Comparison of ENCODE assay signal across 18 cellular contexts in the genomic region with DNA sequence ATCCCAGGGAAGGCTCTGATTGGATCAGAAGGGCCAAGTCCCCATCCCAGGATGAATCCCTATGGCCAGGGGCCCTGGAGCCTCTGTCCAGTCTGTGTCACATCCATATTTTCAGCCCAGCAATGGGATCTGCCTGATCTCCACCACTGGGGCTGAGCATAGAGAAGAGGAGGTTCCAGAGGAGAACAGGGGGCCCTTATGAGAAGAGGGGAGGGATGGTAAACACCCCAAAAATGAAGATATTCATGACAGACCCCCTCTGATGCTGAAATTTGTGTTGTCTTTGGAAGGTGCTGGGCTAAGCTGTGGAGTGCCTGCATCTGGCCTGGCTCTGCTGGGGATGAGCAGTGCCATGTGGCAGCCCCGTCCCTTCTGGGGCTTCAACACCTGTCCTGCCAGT. TPM values are rescaled to one million over a fixed set of nuclear protein-coding genes. Genes with fewer than 3 reads are reported as not detected.
A peak's percentile ranks its signal among the peaks of the same experiment; 100 is the strongest.
DNase-seq lines count a peak whose midpoint lies in the region; ATAC-seq and TF ChIP-seq lines count a peak whose summit lies in the region.
"Had no signal": no experiment of that assay in that cellular context is flagged by ENCODE, and none has a peak within 500 bp of the region (broad histone marks: within the 10 kb centered on the region; RNA-seq: fewer than 3 reads in every experiment).

No MANE protein-coding gene starts in this region.

- intact Hi-C loops in thyroid gland (cut with DNase I): no loop called here

- no peak overlapping the region for H3K9ac ChIP-seq in neural progenitor cell

- no peak overlapping the region for H2AFZ ChIP-seq in neural progenitor cell (replicated peaks)

- WGBS in thyroid gland, 2 donors: 100% methylated on average over 1 of the region's 1 CpG

- H3K9me3 Mint-ChIP-seq in WTC11 (no peaks in the 10 kb centered on the region), endothelial cell (ENCODE audit: unreplicated experiment) (no peaks in the 10 kb centered on the region), neural progenitor cell (no peaks in the 10 kb centered on the region)
- H3K9me3 Mint-ChIP-seq: naive thymus-derived CD4-positive, alpha-beta T cell had no signal

- H3K4me2 ChIP-seq in neural progenitor cell: no peak overlapping the region

- H3K27me3 ChIP-seq in neural progenitor cell: no peaks in the 10 kb centered on the region
- no peaks in the 10 kb centered on the region for H3K27me3 ChIP-seq in thyroid gland

- no peaks in the 10 kb centered on the region for H3K36me3 Mint-ChIP-seq in WTC11
- peaks cover 9% of the 10 kb centered on the region for H3K36me3 Mint-ChIP-seq in endothelial cell (ENCODE audit: low read depth, unreplicated experiment)
- H3K36me3 Mint-ChIP-seq in neural progenitor cell: peaks cover 5% of the 10 kb centered on the region

- no peak for TF ChIP-seq POLR2A in thyroid gland (IDR thresholded peaks at IDR 0.05)

- H3F3A ChIP-seq in neural progenitor cell (ENCODE audit: low read depth): no peaks in the 10 kb centered on the region

- peaks cover 74% of the 10 kb centered on the region for H4K20me1 ChIP-seq in neural progenitor cell (ENCODE audit: low read depth)

- H3K4me3 ChIP-seq in neural progenitor cell (no peak overlapping the region), thyroid gland (replicated peaks in 1 of 3) (no peak overlapping the region)

- H3K27me3 Mint-ChIP-seq in WTC11 (ENCODE audit: low read depth) (peaks cover 3% of the 10 kb centered on the region; the same call in 1 of the 2 replicates), endothelial cell (ENCODE audit: unreplicated experiment) (peaks cover 8% of the 10 kb centered on the region), neural progenitor cell (ENCODE audit: insufficient read depth, low read depth) (peaks cover 12% of the 10 kb centered on the region)
- H3K27me3 Mint-ChIP-seq: naive thymus-derived CD4-positive, alpha-beta T cell had no signal

- CTCF ChIA-PET in WTC11 (lab: Charles Lee): interaction anchor here (1.0 to 1.8 kb wide), 2 partner anchors 11 to 57 kb away, joined by 3 to 6 read pairs; no protein-coding TSS in a partner anchor

- TF ChIP-seq CTCF in WTC11 (IDR thresholded peaks at IDR 0.05) (no peak), endothelial cell (IDR thresholded peaks at IDR 0.05; ENCODE audit: unreplicated experiment) (no peak), neural progenitor cell (IDR thresholded peaks at IDR 0.05) (no peak), thyroid gland (IDR thresholded peaks at IDR 0.05) (no peak)

- ATAC-seq in WTC11 (no peak), GM18907 (IDR thresholded peaks at IDR 0.05; ENCODE audit: unreplicated experiment) (no peak)
- ATAC-seq: left colon; naive thymus-derived CD4-positive, alpha-beta T cell had no signal

- H3K9me3 ChIP-seq in neural progenitor cell (ENCODE audit: low read depth): no peaks in the 10 kb centered on the region
- H3K9me3 ChIP-seq in thyroid gland: no peaks in the 10 kb centered on the region

- peaks cover 34% of the 10 kb centered on the region for H3K4me1 Mint-ChIP-seq in WTC11
- no peaks in the 10 kb centered on the region for H3K4me1 Mint-ChIP-seq in endothelial cell (ENCODE audit: unreplicated experiment)
- peaks cover 61% of the 10 kb centered on the region for H3K4me1 Mint-ChIP-seq in neural progenitor cell

- H3K27ac Mint-ChIP-seq in WTC11: peak overlapping the region; percentile 50
- no peak overlapping the region for H3K27ac Mint-ChIP-seq in endothelial cell (ENCODE audit: unreplicated experiment)
- peak overlapping the region; percentile 33 for H3K27ac Mint-ChIP-seq in neural progenitor cell

- H3K36me3 ChIP-seq in neural progenitor cell: no peaks in the 10 kb centered on the region
- no peaks in the 10 kb centered on the region for H3K36me3 ChIP-seq in thyroid gland

- H3K4me1 ChIP-seq in neural progenitor cell (peaks cover 9% of the 10 kb centered on the region), thyroid gland (peaks cover 51 to 67% of the 10 kb centered on the region in 2 donors)

- H3K4me3 Mint-ChIP-seq in WTC11: no peak overlapping the region
- peak overlapping the region; percentile 49 for H3K4me3 Mint-ChIP-seq in endothelial cell (ENCODE audit: unreplicated experiment)
- H3K4me3 Mint-ChIP-seq in neural progenitor cell: peak overlapping the region; percentile 50
- H3K4me3 Mint-ChIP-seq: naive thymus-derived CD4-positive, alpha-beta T cell had no signal

- POLR2A ChIA-PET in WTC11 (lab: Charles Lee): no interaction called here

- H3K27ac ChIP-seq in neural progenitor cell (no peak overlapping the region), thyroid gland (peak overlapping the region; percentile 95 to 96 (median 96))

- DNase-seq in WTC11 (ENCODE audit: low spot score) (no peak), endothelial cell (ENCODE audit: low spot score) (no peak), neural progenitor cell (ENCODE audit: low spot score) (no peak), thyroid gland (no peak), MV-4-11 (lab: John Stamatoyannopoulos, UW) (no peak), SKM-1 (lab: John Stamatoyannopoulos, UW; ENCODE audit: unreplicated experiment) (no peak)
- no peak for DNase-seq in activated naive CD4-positive, alpha-beta T cell (lab: John Stamatoyannopoulos, UW)
- DNase-seq: activated naive CD4-positive, alpha-beta T cell treated with Interleukin-2 at 50 U/mL for 16 hours; caudate nucleus; DMS79; GOT3; naive thymus-derived CD4-positive, alpha-beta T cell; NCI-H2107; NCI-H774; stimulated activated CD4-positive, alpha-beta T cell treated with anti-CD3 and anti-CD28 coated beads, Interleukin-4, amount 100 ng/mL, for 1 hour had no signal

- H3K79me2 ChIP-seq in neural progenitor cell (ENCODE audit: low read depth): no peaks in the 10 kb centered on the region

TF ChIP-seq in WTC11, 78 proteins besides CTCF, POLR2A, EP300 and RAD21 (continues in another document):
- TF ChIP-seq HMGA2 (CRISPR knock-in tag; IDR thresholded peaks at IDR 0.05) (no peak), CREM (CRISPR knock-in tag; IDR thresholded peaks at IDR 0.05) (no peak), MYBL2 (CRISPR knock-in tag; IDR thresholded peaks at IDR 0.05) (no peak), NFATC4 (CRISPR knock-in tag; IDR thresholded peaks at IDR 0.05) (no peak), ZNF396 (CRISPR knock-in tag; IDR thresholded peaks at IDR 0.05; ENCODE audit: borderline replicate concordance) (no peak), ZNF263 (CRISPR knock-in tag; IDR thresholded peaks at IDR 0.05; ENCODE audit: low read depth) (no peak), JUN (CRISPR knock-in tag; IDR thresholded peaks at IDR 0.05) (no peak)
- TF ChIP-seq, protein P1, sequence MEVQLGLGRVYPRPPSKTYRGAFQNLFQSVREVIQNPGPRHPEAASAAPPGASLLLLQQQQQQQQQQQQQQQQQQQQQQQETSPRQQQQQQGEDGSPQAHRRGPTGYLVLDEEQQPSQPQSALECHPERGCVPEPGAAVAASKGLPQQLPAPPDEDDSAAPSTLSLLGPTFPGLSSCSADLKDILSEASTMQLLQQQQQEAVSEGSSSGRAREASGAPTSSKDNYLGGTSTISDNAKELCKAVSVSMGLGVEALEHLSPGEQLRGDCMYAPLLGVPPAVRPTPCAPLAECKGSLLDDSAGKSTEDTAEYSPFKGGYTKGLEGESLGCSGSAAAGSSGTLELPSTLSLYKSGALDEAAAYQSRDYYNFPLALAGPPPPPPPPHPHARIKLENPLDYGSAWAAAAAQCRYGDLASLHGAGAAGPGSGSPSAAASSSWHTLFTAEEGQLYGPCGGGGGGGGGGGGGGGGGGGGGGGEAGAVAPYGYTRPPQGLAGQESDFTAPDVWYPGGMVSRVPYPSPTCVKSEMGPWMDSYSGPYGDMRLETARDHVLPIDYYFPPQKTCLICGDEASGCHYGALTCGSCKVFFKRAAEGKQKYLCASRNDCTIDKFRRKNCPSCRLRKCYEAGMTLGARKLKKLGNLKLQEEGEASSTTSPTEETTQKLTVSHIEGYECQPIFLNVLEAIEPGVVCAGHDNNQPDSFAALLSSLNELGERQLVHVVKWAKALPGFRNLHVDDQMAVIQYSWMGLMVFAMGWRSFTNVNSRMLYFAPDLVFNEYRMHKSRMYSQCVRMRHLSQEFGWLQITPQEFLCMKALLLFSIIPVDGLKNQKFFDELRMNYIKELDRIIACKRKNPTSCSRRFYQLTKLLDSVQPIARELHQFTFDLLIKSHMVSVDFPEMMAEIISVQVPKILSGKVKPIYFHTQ (CRISPR knock-in tag; IDR thresholded peaks at IDR 0.05): no peak
- TF ChIP-seq, protein P2, sequence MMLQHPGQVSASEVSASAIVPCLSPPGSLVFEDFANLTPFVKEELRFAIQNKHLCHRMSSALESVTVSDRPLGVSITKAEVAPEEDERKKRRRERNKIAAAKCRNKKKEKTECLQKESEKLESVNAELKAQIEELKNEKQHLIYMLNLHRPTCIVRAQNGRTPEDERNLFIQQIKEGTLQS (CRISPR knock-in tag; conservative IDR thresholded peaks at IDR 0.05): no peak
- TF ChIP-seq, protein P3, sequence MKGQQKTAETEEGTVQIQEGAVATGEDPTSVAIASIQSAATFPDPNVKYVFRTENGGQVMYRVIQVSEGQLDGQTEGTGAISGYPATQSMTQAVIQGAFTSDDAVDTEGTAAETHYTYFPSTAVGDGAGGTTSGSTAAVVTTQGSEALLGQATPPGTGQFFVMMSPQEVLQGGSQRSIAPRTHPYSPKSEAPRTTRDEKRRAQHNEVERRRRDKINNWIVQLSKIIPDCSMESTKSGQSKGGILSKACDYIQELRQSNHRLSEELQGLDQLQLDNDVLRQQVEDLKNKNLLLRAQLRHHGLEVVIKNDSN (CRISPR knock-in tag; IDR thresholded peaks at IDR 0.05): no peak

RNA-seq across cellular contexts. Expression of a gene that starts 14.5 kb away (rescaled TPM):
- 13.1 to 14.2 TPM (median 14.2 TPM) in 3 replicates for total RNA-seq in WTC11 (2021)
- total RNA-seq in endothelial cell (ENCODE audit: unreplicated experiment): 5.1 TPM
- 5.8 and 7.1 TPM in 2 replicates for total RNA-seq in neural progenitor cell (ENCODE audit: low replicate concordance)
- total RNA-seq in thyroid gland: 10 to 100 TPM; 13.4 to 20.2 (median 15.9) TPM

RNA-seq across cellular contexts. Expression of a gene that starts 32.2 kb away (rescaled TPM):
- total RNA-seq in WTC11 (2021) (12.3 to 17.0 TPM (median 16.3 TPM) in 3 replicates), endothelial cell (ENCODE audit: unreplicated experiment) (17.5 TPM), neural progenitor cell (ENCODE audit: low replicate concordance) (2.4 and 5.7 TPM in 2 replicates), thyroid gland (10 to 100 TPM; 12.3 to 15.9 (median 13.1) TPM)

RNA-seq across cellular contexts. Expression of a gene that starts 38.6 kb away (rescaled TPM):
- total RNA-seq in WTC11 (2021) (14.8 to 30.0 TPM (median 27.3 TPM) in 3 replicates), endothelial cell (ENCODE audit: unreplicated experiment) (0.15 TPM), neural progenitor cell (ENCODE audit: low replicate concordance) (0.11 and 1.4 TPM in 2 replicates), thyroid gland (1 to 10 TPM; 1.3 to 3.1 (median 2.3) TPM)

RNA-seq across cellular contexts. Expression of a gene that starts 44.7 kb away (rescaled TPM):
- total RNA-seq in WTC11 (2021): 36.4 to 55.8 TPM (median 51.4 TPM) in 3 replicates
- 0.74 TPM for total RNA-seq in endothelial cell (ENCODE audit: unreplicated experiment)
- total RNA-seq in neural progenitor cell (ENCODE audit: low replicate concordance): 0.84 TPM in 1 of 2 replicates, not detected in the other
- total RNA-seq in thyroid gland: 100 to 1,000 TPM in 2 of 4 donors, 10 to 100 TPM in 2; 87.2 to 140 (median 101) TPM
- total RNA-seq: naive thymus-derived CD4-positive, alpha-beta T cell; T-helper 1 cell treated with Interleukin-12 subunit alpha and Interleukin-12 subunit beta and Interleukin-4 antibody, amounts not matched to agents 30 ng/mL and 1 ng/mL, for 36 hours had no signal
